ENCODE assay signal across 1 cellular context in the genomic region with DNA sequence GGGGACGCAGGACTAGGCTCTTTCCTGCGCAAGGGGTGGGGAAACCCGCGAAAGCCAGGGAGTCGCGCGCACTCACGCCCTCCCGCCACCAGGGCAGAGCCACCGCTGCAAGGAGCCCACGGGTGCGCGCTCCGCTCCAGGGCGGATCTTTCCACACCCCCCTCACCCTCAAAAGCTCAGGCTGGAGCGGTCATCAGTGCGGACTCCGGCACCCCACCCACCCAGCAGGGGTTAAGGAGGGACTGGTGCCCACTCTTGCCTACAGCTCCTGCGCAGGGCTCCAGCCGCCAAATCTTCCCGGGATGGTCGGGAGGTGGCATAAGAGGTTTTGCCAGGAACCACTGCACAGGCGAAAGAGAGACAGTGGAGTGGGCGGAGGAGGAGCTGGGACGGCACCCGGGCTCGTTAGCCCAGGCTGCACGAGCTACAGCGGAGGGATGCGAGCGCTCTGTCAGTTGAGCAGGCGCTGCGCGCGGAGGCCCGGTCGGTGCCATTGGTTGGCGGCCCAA.
A peak's percentile ranks its signal among the peaks of the same experiment; 100 is the strongest.
TF ChIP-seq lines count a peak whose summit lies in the region.

No MANE protein-coding gene starts in this region.

TF ChIP-seq in H1, 55 proteins besides CTCF, POLR2A, EP300 and RAD21 (continued from another document):
- peak; percentile 28 for TF ChIP-seq KDM4A (IDR thresholded peaks at IDR 0.05; ENCODE audit: low read depth, low read length, severe bottlenecking)
